ENCODE assay signal across 1 cellular context in genomic region chr11:121914508-121914907, GRCh38.
TF ChIP-seq lines count a peak whose summit lies in the region.

No MANE protein-coding gene starts in this region.

TF ChIP-seq in H1, 55 proteins besides CTCF, POLR2A, EP300 and RAD21:
- TF ChIP-seq EZH2 (IDR thresholded peaks at IDR 0.05; ENCODE audit: low read depth, low read length, severe bottlenecking) (no peak), HDAC2 (IDR thresholded peaks at IDR 0.05; ENCODE audit: borderline replicate concordance in 1 of 2, low read depth in 2 of 2, low read length in 2 of 2) (no peak), PHF8 (conservative IDR thresholded peaks at IDR 0.05; ENCODE audit: low read depth, low read length) (no peak), ASH2L (IDR thresholded peaks at IDR 0.05; ENCODE audit: low read length) (no peak), CEBPB (IDR thresholded peaks at IDR 0.05; ENCODE audit: low read depth, low read length) (no peak), BCL11A (IDR thresholded peaks at IDR 0.05; ENCODE audit: low read depth in 2 of 2, low read length in 2 of 2) (no peak), SUZ12 (IDR thresholded peaks at IDR 0.05; ENCODE audit: low read length) (no peak), SIX5 (IDR thresholded peaks at IDR 0.05; ENCODE audit: low read depth, low read length) (no peak), NRF1 (IDR thresholded peaks at IDR 0.05; ENCODE audit: low read depth, low read length) (no peak), ZNF274 (IDR thresholded peaks at IDR 0.05; ENCODE audit: borderline replicate concordance, extremely low read depth, low read length) (no peak), NANOG (IDR thresholded peaks at IDR 0.05; ENCODE audit: insufficient read depth, low read depth, low read length, poor library complexity, severe bottlenecking) (no peak), TCF12 (IDR thresholded peaks at IDR 0.05; ENCODE audit: low read depth, low read length) (no peak), SAP30 (IDR thresholded peaks at IDR 0.05; ENCODE audit: insufficient read depth, insufficient replicate concordance, low read length) (no peak), KDM4A (IDR thresholded peaks at IDR 0.05; ENCODE audit: low read depth, low read length, severe bottlenecking) (no peak), SIN3A (conservative IDR thresholded peaks at IDR 0.05 in 1 of 2, IDR thresholded peaks at IDR 0.05 in 1 of 2; ENCODE audit: low read depth in 1 of 2, low read length in 2 of 2) (no peak), RNF2 (IDR thresholded peaks at IDR 0.05; ENCODE audit: borderline replicate concordance, low read depth, low read length, missing control alignments, poor library complexity, severe bottlenecking) (no peak), GABPA (IDR thresholded peaks at IDR 0.05; ENCODE audit: borderline replicate concordance, insufficient read depth, low read length) (no peak), FOSL1 (IDR thresholded peaks at IDR 0.05; ENCODE audit: insufficient read depth, low read depth, low read length) (no peak)
